In the genomic region with DNA sequence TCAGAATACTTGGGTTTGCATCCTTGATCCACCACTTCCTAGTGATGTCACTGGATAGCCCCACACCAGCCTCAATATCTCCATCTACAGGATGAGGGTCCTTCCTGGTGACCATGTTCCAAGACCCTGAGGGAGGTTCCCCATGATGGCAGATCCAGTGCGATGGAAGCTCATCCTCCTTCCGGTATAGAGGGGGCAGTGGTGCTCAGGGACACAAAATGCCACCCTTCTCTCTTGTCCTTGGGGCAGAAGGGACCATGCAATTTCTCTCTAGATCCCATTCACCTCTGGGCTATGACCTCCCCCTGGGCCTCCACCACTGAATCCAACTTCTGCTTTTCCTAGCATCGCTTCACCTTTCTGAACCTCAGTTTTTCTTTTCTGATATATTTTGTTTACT, we compare ENCODE assay signal across 1 cellular context.
TF ChIP-seq lines count a peak whose summit lies in the region.

No MANE protein-coding gene starts in this region.

TF ChIP-seq in IMR-90, 13 proteins besides CTCF, POLR2A, EP300 and RAD21:
- TF ChIP-seq NFE2L2 (IDR thresholded peaks at IDR 0.05; ENCODE audit: low read depth, low read length) = no peak
